23 cellular contexts compared by ENCODE assay signal in the genomic region with DNA sequence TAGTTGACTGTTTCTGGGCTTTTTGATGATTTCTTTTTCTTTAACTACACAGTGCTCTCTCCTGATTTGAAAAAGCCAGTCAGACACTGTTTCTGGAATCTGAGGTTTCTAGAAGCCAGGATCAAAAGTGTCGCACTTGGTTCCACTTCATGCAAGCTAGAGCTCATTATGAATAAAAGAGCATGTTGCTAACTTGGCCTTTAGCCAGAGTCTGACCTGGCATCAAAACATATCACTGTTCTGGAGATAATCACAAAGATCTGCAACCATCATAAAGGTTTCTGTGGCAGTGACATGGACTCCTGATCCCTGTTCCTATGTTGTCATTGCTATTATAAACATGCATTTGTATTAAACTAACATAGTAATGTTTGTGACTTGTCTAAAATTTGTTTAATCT.
DNase-seq lines count a peak whose midpoint lies in the region; ATAC-seq, FAIRE-seq and TF ChIP-seq lines count a peak whose summit lies in the region.
"Had no signal": no experiment of that assay in that cellular context is flagged by ENCODE, and none has a peak within 500 bp of the region (broad histone marks: within the 10 kb centered on the region; RNA-seq: fewer than 3 reads in every experiment).

No MANE protein-coding gene starts in this region.

- 12 to 57% (median 21%) methylated on average over 1 of the region's 1 CpG for WGBS in small intestine, 3 donors

- ATAC-seq in activated CD8-positive, alpha-beta T cell treated with anti-CD3 and anti-CD28 coated beads, Interleukin-2, amount 10 ng/mL, durations not matched to agents 7 days and 5 days = no peak
- ATAC-seq: left cardiac atrium had no signal

- no peaks in the 10 kb centered on the region for H3K79me2 ChIP-seq in endothelial cell of umbilical vein (ENCODE audit: control insufficient read depth, insufficient read depth, low read length)

- peaks cover 6% of the 10 kb centered on the region for H3K27me3 Mint-ChIP-seq in activated T-cell treated with anti-CD3 and anti-CD28 coated beads, Interleukin-2, amount 50 U/mL, for 24 hours
- peaks cover 9% of the 10 kb centered on the region for H3K27me3 Mint-ChIP-seq in activated CD8-positive, alpha-beta T cell treated with anti-CD3 and anti-CD28 coated beads, Interleukin-2, amount 10 ng/mL, durations not matched to agents 7 days and 5 days (ENCODE audit: low read depth)

- H3K9me3 Mint-ChIP-seq in activated T-cell treated with anti-CD3 and anti-CD28 coated beads, Interleukin-2, amount 50 U/mL, for 24 hours = no peaks in the 10 kb centered on the region
- no peaks in the 10 kb centered on the region for H3K9me3 Mint-ChIP-seq in activated CD8-positive, alpha-beta T cell treated with anti-CD3 and anti-CD28 coated beads, Interleukin-2, amount 10 ng/mL, durations not matched to agents 7 days and 5 days (ENCODE audit: insufficient read depth)
- H3K9me3 Mint-ChIP-seq: activated CD4-positive, alpha-beta T cell treated with anti-CD3 and anti-CD28 coated beads, Interleukin-2, amount 10 ng/mL, durations not matched to agents 7 days and 5 days; neural crest cell had no signal

- dilution Hi-C loops in endothelial cell of umbilical vein (cut with MboI; ENCODE audit: extremely low pct_ligation_motif_present, low sequenced_read_pairs) = no loop called here

- DNase-seq in NCI-H2196 (lab: John Stamatoyannopoulos, UW; ENCODE audit: unreplicated experiment) = peak; percentile 27
- no peak for DNase-seq in NCI-H2196 treated with DMSO at 0.1 percent for 48 hours (lab: John Stamatoyannopoulos, UW; ENCODE audit: unreplicated experiment)
- DNase-seq in NCI-H2029 treated with DMSO at 0.1 percent for 48 hours (lab: John Stamatoyannopoulos, UW) = peak; percentile 11
- no peak for DNase-seq in endothelial cell of umbilical vein (ENCODE audit: low read depth, low spot score)
- DNase-seq in small intestine = peak; percentile 80
- DNase-seq in activated T-cell treated with anti-CD3 and anti-CD28 coated beads, Interleukin-2, amount 50 U/mL, for 24 hours = no peak
- no peak for DNase-seq in KBM-7
- DNase-seq in activated CD8-positive, alpha-beta T cell treated with anti-CD3 and anti-CD28 coated beads, Interleukin-2, amount 10 ng/mL, durations not matched to agents 7 days and 5 days = no peak
- DNase-seq: activated CD4-positive, alpha-beta T cell treated with anti-CD3 and anti-CD28 coated beads, Interleukin-2, amount 10 ng/mL, durations not matched to agents 7 days and 5 days; amniotic stem cell; dorsolateral prefrontal cortex; foreskin fibroblast; left cardiac atrium; MM.1S; NCI-H226; SHP77; T-helper 1 cell; uterus had no signal

- H3K9me1 ChIP-seq in endothelial cell of umbilical vein (replicated peaks; ENCODE audit: control insufficient read depth, extremely low read depth, insufficient read depth, low read length) = no peaks in the 10 kb centered on the region

- POLR2A ChIA-PET in endothelial cell of umbilical vein (lab: Charles Lee) = no interaction called here
- POLR2A ChIA-PET in activated CD8-positive, alpha-beta T cell treated with anti-CD3 and anti-CD28 coated beads, Interleukin-2, amount 10 ng/mL, durations not matched to agents 7 days and 5 days (lab: Charles Lee) = no interaction called here

- H3K4me3 ChIP-seq in endothelial cell of umbilical vein (replicated peaks in 1 of 3; ENCODE audit: insufficient read depth in 1 of 3, low read depth in 1 of 3, low read length in 3 of 3) (no peak overlapping the region), small intestine (ENCODE audit: low read depth in 1 of 2, low read length in 2 of 2) (no peak overlapping the region)
- H3K4me3 ChIP-seq: cardiac muscle cell, dorsolateral prefrontal cortex, HAP-1, uterus had no signal

- H4K20me1 ChIP-seq in endothelial cell of umbilical vein (replicated peaks; ENCODE audit: control insufficient read depth, extremely low read depth, insufficient read depth, low read length) = no peaks in the 10 kb centered on the region

- in situ Hi-C loops in KBM-7 (cut with MboI; ENCODE audit: low pct_unique_long_range_greater_than_20kb, low sequenced_read_pairs) = no loop called here

- FAIRE-seq in endothelial cell of umbilical vein (lab: Jason Lieb, UNC) (peak; percentile 18), small intestine (lab: Jason Lieb, UNC) (no peak)

- no peak overlapping the region for H3K9ac ChIP-seq in endothelial cell of umbilical vein (replicated peaks; ENCODE audit: extremely low read depth, insufficient read depth, low read length)

- H3K4me3 Mint-ChIP-seq in activated T-cell treated with anti-CD3 and anti-CD28 coated beads, Interleukin-2, amount 50 U/mL, for 24 hours = no peak overlapping the region
- no peak overlapping the region for H3K4me3 Mint-ChIP-seq in activated CD8-positive, alpha-beta T cell treated with anti-CD3 and anti-CD28 coated beads, Interleukin-2, amount 10 ng/mL, durations not matched to agents 7 days and 5 days
- H3K4me3 Mint-ChIP-seq: activated CD4-positive, alpha-beta T cell treated with anti-CD3 and anti-CD28 coated beads, Interleukin-2, amount 10 ng/mL, durations not matched to agents 7 days and 5 days; neural crest cell had no signal

- CTCF ChIA-PET in endothelial cell of umbilical vein (lab: Charles Lee) = interaction anchor here (0.9 to 1.0 kb wide), 2 partner anchors 12 kb away, joined by 3 read pairs; no protein-coding TSS in a partner anchor
- CTCF ChIA-PET in activated CD8-positive, alpha-beta T cell treated with anti-CD3 and anti-CD28 coated beads, Interleukin-2, amount 10 ng/mL, durations not matched to agents 7 days and 5 days (lab: Charles Lee) = no interaction called here

- no peak overlapping the region for H3K4me2 ChIP-seq in endothelial cell of umbilical vein (ENCODE audit: insufficient read depth, low read length)

- H3K36me3 ChIP-seq in endothelial cell of umbilical vein (ENCODE audit: control insufficient read depth in 2 of 2, extremely low read depth in 1 of 2, insufficient read depth in 2 of 2, low read length in 2 of 2) (no peaks in the 10 kb centered on the region), small intestine (ENCODE audit: control insufficient read depth in 2 of 2, insufficient read depth in 2 of 2, low read length in 2 of 2) (no peaks in the 10 kb centered on the region)
- H3K36me3 ChIP-seq: cardiac muscle cell, HAP-1, uterus had no signal

- TF ChIP-seq POLR2A in endothelial cell of umbilical vein (IDR thresholded peaks at IDR 0.05; ENCODE audit: low read depth, low read length) = no peak

- no peaks in the 10 kb centered on the region for H3K36me3 Mint-ChIP-seq in activated T-cell treated with anti-CD3 and anti-CD28 coated beads, Interleukin-2, amount 50 U/mL, for 24 hours (ENCODE audit: low read depth)
- no peaks in the 10 kb centered on the region for H3K36me3 Mint-ChIP-seq in activated CD8-positive, alpha-beta T cell treated with anti-CD3 and anti-CD28 coated beads, Interleukin-2, amount 10 ng/mL, durations not matched to agents 7 days and 5 days (ENCODE audit: low read depth)

- no TSS peak for BruUV-seq in endothelial cell of umbilical vein (replicated peaks; lab: Mats Ljungman, UMichigan)

- no peaks in the 10 kb centered on the region for H3K4me1 Mint-ChIP-seq in activated T-cell treated with anti-CD3 and anti-CD28 coated beads, Interleukin-2, amount 50 U/mL, for 24 hours (ENCODE audit: low read depth)
- H3K4me1 Mint-ChIP-seq in activated CD8-positive, alpha-beta T cell treated with anti-CD3 and anti-CD28 coated beads, Interleukin-2, amount 10 ng/mL, durations not matched to agents 7 days and 5 days (ENCODE audit: low read depth) = no peaks in the 10 kb centered on the region
- H3K4me1 Mint-ChIP-seq: activated CD4-positive, alpha-beta T cell treated with anti-CD3 and anti-CD28 coated beads, Interleukin-2, amount 10 ng/mL, durations not matched to agents 7 days and 5 days had no signal

- H2AFZ ChIP-seq in endothelial cell of umbilical vein (ENCODE audit: low read depth, low read length) = no peak overlapping the region

- H3K27me3 ChIP-seq in endothelial cell of umbilical vein (ENCODE audit: control insufficient read depth in 2 of 2, insufficient read depth in 2 of 2, low read length in 2 of 2) (peaks cover 0 to 6% of the 10 kb centered on the region in 2 experiments), small intestine (ENCODE audit: control insufficient read depth in 2 of 2, insufficient read depth in 2 of 2, low read length in 2 of 2) (no peaks in the 10 kb centered on the region)
- H3K27me3 ChIP-seq: dorsolateral prefrontal cortex, uterus had no signal

- H3K9me3 ChIP-seq in endothelial cell of umbilical vein (replicated peaks; ENCODE audit: control insufficient read depth, insufficient read depth, low read length) = no peaks in the 10 kb centered on the region
- no peaks in the 10 kb centered on the region for H3K9me3 ChIP-seq in small intestine (ENCODE audit: control insufficient read depth, low read depth)
- H3K9me3 ChIP-seq: HAP-1, uterus had no signal

- intact Hi-C loops in endothelial cell of umbilical vein (cut with micrococcal nuclease) = no loop called here

- no peak overlapping the region for H3K27ac ChIP-seq in endothelial cell of umbilical vein (ENCODE audit: insufficient read depth, low read depth, low read length)
- no peak overlapping the region for H3K27ac ChIP-seq in small intestine (ENCODE audit: low read depth in 1 of 2, low read length in 1 of 2)
- H3K27ac ChIP-seq: C4-2B, cardiac muscle cell, epithelial cell of prostate, uterus had no signal

- H3K4me1 ChIP-seq in endothelial cell of umbilical vein (ENCODE audit: control insufficient read depth, extremely low read depth, insufficient read depth, low read length) (no peaks in the 10 kb centered on the region), small intestine (ENCODE audit: control insufficient read depth in 2 of 2, insufficient read depth in 1 of 2, low read depth in 1 of 2, low read length in 1 of 2) (no peaks in the 10 kb centered on the region)
- H3K4me1 ChIP-seq: HAP-1, uterus had no signal

- no peak for TF ChIP-seq CTCF in endothelial cell of umbilical vein (IDR thresholded peaks at IDR 0.05; ENCODE audit: extremely low read depth in 1 of 2, insufficient read depth in 1 of 2, low read depth in 1 of 2, low read length in 2 of 2)

- H3K27ac Mint-ChIP-seq in activated T-cell treated with anti-CD3 and anti-CD28 coated beads, Interleukin-2, amount 50 U/mL, for 24 hours = no peak overlapping the region
- no peak overlapping the region for H3K27ac Mint-ChIP-seq in activated CD8-positive, alpha-beta T cell treated with anti-CD3 and anti-CD28 coated beads, Interleukin-2, amount 10 ng/mL, durations not matched to agents 7 days and 5 days
- H3K27ac Mint-ChIP-seq: activated CD4-positive, alpha-beta T cell treated with anti-CD3 and anti-CD28 coated beads, Interleukin-2, amount 10 ng/mL, durations not matched to agents 7 days and 5 days had no signal

TF ChIP-seq in endothelial cell of umbilical vein, 7 proteins besides CTCF, POLR2A, EP300 and RAD21:
- TF ChIP-seq MAX (IDR thresholded peaks at IDR 0.05; ENCODE audit: insufficient read depth, insufficient read length) (no peak), FOS (IDR thresholded peaks at IDR 0.05; ENCODE audit: borderline replicate concordance, insufficient read depth, low read length) (no peak)

Comparison
In these comparisons a context has a peak if more than half of its experiments do, and no peak if none do; other contexts are left out.
1. DNase-seq: peak in NCI-H2196 (single experiment), NCI-H2029 treated with DMSO at 0.1 percent for 48 hours (single experiment) and small intestine (single experiment); none in NCI-H2196 treated with DMSO at 0.1 percent for 48 hours (single experiment), endothelial cell of umbilical vein (single experiment), activated T-cell treated with anti-CD3 and anti-CD28 coated beads, Interleukin-2, amount 50 U/mL, for 24 hours (single experiment), KBM-7 (single experiment) and activated CD8-positive, alpha-beta T cell treated with anti-CD3 and anti-CD28 coated beads, Interleukin-2, amount 10 ng/mL, durations not matched to agents 7 days and 5 days (single experiment).